In the genomic region with DNA sequence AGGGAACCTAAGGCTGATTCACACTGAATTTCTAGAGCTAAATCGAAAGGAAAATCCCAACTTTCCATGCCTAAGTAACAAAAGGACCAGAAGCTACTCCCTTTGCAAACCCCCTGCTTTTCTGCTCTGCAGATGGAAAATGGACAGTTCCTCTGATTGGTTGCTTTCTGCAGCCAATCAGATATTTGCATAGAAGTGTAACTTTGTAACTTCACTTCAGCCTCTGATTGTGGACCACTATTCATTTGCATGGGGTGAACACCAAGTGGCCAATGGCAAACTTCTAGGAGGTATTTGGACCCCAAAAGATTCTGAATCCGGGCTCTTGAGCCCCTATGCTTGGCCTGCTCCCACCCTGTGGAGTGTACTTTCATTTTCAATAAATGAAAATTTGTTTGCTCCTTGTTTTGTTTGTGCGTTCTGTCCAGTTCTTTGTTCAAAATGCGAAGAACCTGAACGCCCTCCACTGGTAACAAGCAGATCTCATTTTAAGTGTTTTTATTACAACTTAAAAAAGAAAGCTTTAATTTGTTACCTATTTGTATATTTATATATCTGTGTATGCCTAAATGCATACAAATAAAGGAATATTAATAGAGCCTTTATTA, we compare ENCODE assay signal across 8 cellular contexts. TPM values are rescaled to one million over a fixed set of nuclear protein-coding genes. Genes with fewer than 3 reads are reported as not detected.
DNase-seq lines count a peak whose midpoint lies in the region; ATAC-seq and TF ChIP-seq lines count a peak whose summit lies in the region.

No MANE protein-coding gene starts in this region.

- POLR2A ChIA-PET in activated CD4-positive, alpha-beta T cell treated with anti-CD3 and anti-CD28 coated beads for 36 hours (lab: Charles Lee), result no interaction called here

- H3K27me3 ChIP-seq in SJSA1 (replicated peaks) (no peaks in the 10 kb centered on the region), tibial nerve (no peaks in the 10 kb centered on the region)

- no peak for TF ChIP-seq EP300 in tibial nerve (IDR thresholded peaks at IDR 0.05)

- peak overlapping the region; percentile 25 for H3K4me3 ChIP-seq in SJSA1
- H3K4me3 ChIP-seq in tibial nerve, result peak overlapping the region in 2 of 4 donors; percentile 10 to 39

- H3K36me3 Mint-ChIP-seq in activated naive CD4-positive, alpha-beta T cell treated with anti-CD3 and anti-CD28 coated beads, Interleukin-2, amount 50 U/mL, for 72 hours, result no peaks in the 10 kb centered on the region
- H3K36me3 Mint-ChIP-seq in activated CD4-positive, alpha-beta T cell treated with anti-CD3 and anti-CD28 coated beads for 36 hours (ENCODE audit: low read depth), result no peaks in the 10 kb centered on the region

- peak; percentile 11 to 59 (median 33) for TF ChIP-seq CTCF in tibial nerve (IDR thresholded peaks at IDR 0.05)

- CTCF ChIA-PET in activated CD4-positive, alpha-beta T cell treated with anti-CD3 and anti-CD28 coated beads for 36 hours (lab: Charles Lee), result interaction anchor here (0.6 to 5.7 kb wide), 12 partner anchors 9 to 464 kb away, joined by 3 to 141 read pairs (median 8); partner anchors contain the start of genes AHCYL1, GNAI3 and GSTM1

- intact Hi-C loops in left cardiac atrium (cut with DNase I), result loop anchor here in 1 of 2 donors (10.0 kb wide), 1 partner anchor 335 kb away; the partner anchor contains the start of gene AHCYL1
- intact Hi-C loops in activated CD4-positive, alpha-beta T cell treated with anti-CD3 and anti-CD28 coated beads for 36 hours (cut with DNase I, micrococcal nuclease), result no loop called here

- no peaks in the 10 kb centered on the region for H3K9me3 Mint-ChIP-seq in activated naive CD4-positive, alpha-beta T cell treated with anti-CD3 and anti-CD28 coated beads, Interleukin-2, amount 50 U/mL, for 72 hours
- H3K9me3 Mint-ChIP-seq in activated CD4-positive, alpha-beta T cell treated with anti-CD3 and anti-CD28 coated beads for 36 hours (ENCODE audit: low read depth), result no peaks in the 10 kb centered on the region

- H3K27ac ChIP-seq in SJSA1 (no peak overlapping the region), tibial nerve (peak overlapping the region in 2 of 4 donors; percentile 44 to 49)

- H3K4me3 Mint-ChIP-seq in activated CD4-positive, alpha-beta T cell treated with anti-CD3 and anti-CD28 coated beads for 36 hours, result no peak overlapping the region

- no peak for TF ChIP-seq POLR2A in tibial nerve (IDR thresholded peaks at IDR 0.05)

- DNase-seq in NCI-H748 (lab: John Stamatoyannopoulos, UW; ENCODE audit: unreplicated experiment), result peak; percentile 18
- no peak for DNase-seq in NCI-H748 treated with DMSO at 0.1 percent for 48 hours (lab: John Stamatoyannopoulos, UW)
- DNase-seq in SJSA1 (ENCODE audit: low read depth in 1 of 2, low spot score in 2 of 2), result peak; percentile 33 to 45
- no peak for DNase-seq in left cardiac atrium
- no peak for DNase-seq in tibial nerve (ENCODE audit: low spot score in 2 of 2)
- DNase-seq in NK-92 (lab: John Stamatoyannopoulos, UW; ENCODE audit: unreplicated experiment), result no peak
- DNase-seq in activated naive CD4-positive, alpha-beta T cell treated with anti-CD3 and anti-CD28 coated beads, Interleukin-2, amount 50 U/mL, for 72 hours (ENCODE audit: low spot score in 2 of 2), result no peak
- no peak for DNase-seq in activated CD4-positive, alpha-beta T cell treated with anti-CD3 and anti-CD28 coated beads for 36 hours

- H3K36me3 ChIP-seq in SJSA1, result no peaks in the 10 kb centered on the region
- no peaks in the 10 kb centered on the region for H3K36me3 ChIP-seq in tibial nerve

- ATAC-seq in left cardiac atrium, result peak; percentile 14 to 47
- no peak for ATAC-seq in activated naive CD4-positive, alpha-beta T cell treated with anti-CD3 and anti-CD28 coated beads, Interleukin-2, amount 50 U/mL, for 72 hours
- ATAC-seq in activated CD4-positive, alpha-beta T cell treated with anti-CD3 and anti-CD28 coated beads for 36 hours, result no peak

- no peaks in the 10 kb centered on the region for H3K4me1 Mint-ChIP-seq in activated CD4-positive, alpha-beta T cell treated with anti-CD3 and anti-CD28 coated beads for 36 hours

- WGBS in tibial nerve, 2 donors, result 35 to 45% methylated on average over 5 of the region's 5 CpGs

- no peak overlapping the region for H3K27ac Mint-ChIP-seq in activated naive CD4-positive, alpha-beta T cell treated with anti-CD3 and anti-CD28 coated beads, Interleukin-2, amount 50 U/mL, for 72 hours
- no peak overlapping the region for H3K27ac Mint-ChIP-seq in activated CD4-positive, alpha-beta T cell treated with anti-CD3 and anti-CD28 coated beads for 36 hours

- H3K9me3 ChIP-seq in SJSA1 (replicated peaks), result no peaks in the 10 kb centered on the region
- no peaks in the 10 kb centered on the region for H3K9me3 ChIP-seq in tibial nerve

- H3K4me1 ChIP-seq in SJSA1 (replicated peaks) (peaks cover 9% of the 10 kb centered on the region), tibial nerve (peaks cover 0 to 8% (median 0%) of the 10 kb centered on the region in 4 donors)

- peaks cover 3% of the 10 kb centered on the region for H3K27me3 Mint-ChIP-seq in activated CD4-positive, alpha-beta T cell treated with anti-CD3 and anti-CD28 coated beads for 36 hours

RNA-seq across cellular contexts. Expression of gene GSTM4, which starts 6.4 kb away (rescaled TPM):
- total RNA-seq in SJSA1 (2014; rRNA removed; shearing (Covaris generic)), result 18.8 and 26.7 TPM in 2 replicates
- total RNA-seq in left cardiac atrium, result 10 to 100 TPM; 27.5 to 32.5 TPM
- total RNA-seq in tibial nerve, result 10 to 100 TPM; 16.3 to 47.0 (median 35.2) TPM
- 10 to 100 TPM; 22.0 to 23.8 TPM for total RNA-seq in activated naive CD4-positive, alpha-beta T cell treated with anti-CD3 and anti-CD28 coated beads, Interleukin-2, amount 50 U/mL, for 72 hours
- total RNA-seq in activated CD4-positive, alpha-beta T cell treated with anti-CD3 and anti-CD28 coated beads for 36 hours, result 10 to 100 TPM; 18.1 to 20.6 TPM

RNA-seq across cellular contexts. Expression of gene GSTM2, which starts 18.4 kb away (rescaled TPM):
- 4.1 and 19.3 TPM in 2 replicates for total RNA-seq in SJSA1 (2014; rRNA removed; shearing (Covaris generic))
- 10 to 100 TPM; 36.7 to 44.4 TPM for total RNA-seq in left cardiac atrium
- total RNA-seq in tibial nerve, result 100 to 1,000 TPM in 2 of 4 donors, 10 to 100 TPM in 2; 87.1 to 120 (median 103) TPM
- total RNA-seq in activated naive CD4-positive, alpha-beta T cell treated with anti-CD3 and anti-CD28 coated beads, Interleukin-2, amount 50 U/mL, for 72 hours, result 10 to 100 TPM; 13.6 to 41.7 TPM
- 10 to 100 TPM; 18.7 to 23.9 TPM for total RNA-seq in activated CD4-positive, alpha-beta T cell treated with anti-CD3 and anti-CD28 coated beads for 36 hours

RNA-seq across cellular contexts. Expression of gene AMPD2, which starts 29.8 kb away (rescaled TPM):
- total RNA-seq in SJSA1 (2014; rRNA removed; shearing (Covaris generic)), result 47.6 and 49.2 TPM in 2 replicates
- 10 to 100 TPM; 13.1 to 25.8 TPM for total RNA-seq in left cardiac atrium
- total RNA-seq in tibial nerve, result 100 to 1,000 TPM in 2 of 4 donors, 10 to 100 TPM in 2; 70.6 to 113 (median 94.7) TPM
- total RNA-seq in activated naive CD4-positive, alpha-beta T cell treated with anti-CD3 and anti-CD28 coated beads, Interleukin-2, amount 50 U/mL, for 72 hours, result 100 to 1,000 TPM in 1 of 2 donors, 10 to 100 TPM in 1; 91.5 to 113 TPM
- 10 to 100 TPM; 73.5 to 99.5 TPM for total RNA-seq in activated CD4-positive, alpha-beta T cell treated with anti-CD3 and anti-CD28 coated beads for 36 hours

RNA-seq across cellular contexts. Expression of gene GNAT2, which starts 30.1 kb away (rescaled TPM):
- 0.16 TPM in 1 of 2 replicates, not detected in the other for total RNA-seq in SJSA1 (2014; rRNA removed; shearing (Covaris generic))
- total RNA-seq in left cardiac atrium, result not detected
- total RNA-seq in tibial nerve, result not detected
- total RNA-seq in activated naive CD4-positive, alpha-beta T cell treated with anti-CD3 and anti-CD28 coated beads, Interleukin-2, amount 50 U/mL, for 72 hours, result under 1 TPM in 1 of 2 donors, not detected in 1; 0.34 TPM
- total RNA-seq in activated CD4-positive, alpha-beta T cell treated with anti-CD3 and anti-CD28 coated beads for 36 hours, result under 1 TPM; 0.26 to 0.64 TPM

RNA-seq across cellular contexts. Expression of gene GSTM1, which starts 38.1 kb away (rescaled TPM):
- 19.0 and 26.8 TPM in 2 replicates for total RNA-seq in SJSA1 (2014; rRNA removed; shearing (Covaris generic))
- not detected for total RNA-seq in left cardiac atrium
- total RNA-seq in tibial nerve, result 10 to 100 TPM in 1 of 4 donors, not detected in 3; 14.1 TPM
- total RNA-seq in activated naive CD4-positive, alpha-beta T cell treated with anti-CD3 and anti-CD28 coated beads, Interleukin-2, amount 50 U/mL, for 72 hours, result 100 to 1,000 TPM in 1 of 2 donors, not detected in 1; 129 TPM
- total RNA-seq in activated CD4-positive, alpha-beta T cell treated with anti-CD3 and anti-CD28 coated beads for 36 hours, result 100 to 1,000 TPM in 1 of 2 experiments, 10 to 100 TPM in 1; 94.0 to 116 TPM

Comparison
In these comparisons a context has a peak if more than half of its experiments do, and no peak if none do; other contexts are left out.
1. DNase-seq: peak in NCI-H748 (single experiment) and SJSA1 (2 of 2); none in NCI-H748 treated with DMSO at 0.1 percent for 48 hours (single experiment), left cardiac atrium (single experiment), tibial nerve (0 of 2), NK-92 (single experiment), activated naive CD4-positive, alpha-beta T cell treated with anti-CD3 and anti-CD28 coated beads, Interleukin-2, amount 50 U/mL, for 72 hours (0 of 2) and activated CD4-positive, alpha-beta T cell treated with anti-CD3 and anti-CD28 coated beads for 36 hours (single experiment).
2. ATAC-seq: peak in left cardiac atrium (2 of 2); none in activated naive CD4-positive, alpha-beta T cell treated with anti-CD3 and anti-CD28 coated beads, Interleukin-2, amount 50 U/mL, for 72 hours (0 of 2) and activated CD4-positive, alpha-beta T cell treated with anti-CD3 and anti-CD28 coated beads for 36 hours (single experiment).